In the genomic region with DNA sequence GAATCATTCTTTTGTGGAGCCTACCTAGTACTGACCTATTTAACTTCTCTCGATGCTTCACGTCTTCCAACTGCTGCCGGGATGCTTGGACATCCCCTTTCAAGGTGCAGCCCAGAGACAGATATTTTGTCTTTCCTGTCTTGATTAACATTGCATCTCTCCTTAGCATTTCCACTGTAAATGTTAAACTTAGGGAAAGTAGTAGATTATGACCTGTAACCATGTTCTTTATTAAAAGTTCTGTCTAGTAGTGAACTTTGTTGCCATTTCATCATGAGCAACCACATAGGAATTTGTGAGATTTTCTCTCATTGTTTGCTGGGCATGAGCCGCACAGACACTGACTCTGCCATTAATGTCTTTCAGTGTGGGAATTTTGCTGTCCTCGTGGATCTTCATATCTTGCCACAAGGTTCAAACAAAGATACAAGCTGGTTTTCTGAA, we compare ENCODE assay signal across 1 cellular context.
A peak's percentile ranks its signal among the peaks of the same experiment; 100 is the strongest.
TF ChIP-seq lines count a peak whose summit lies in the region.

No MANE protein-coding gene starts in this region.

TF ChIP-seq in HepG2, 621 proteins besides CTCF, POLR2A, EP300 and RAD21 (continued from another document and continues in another):
- TF ChIP-seq, protein P1, sequence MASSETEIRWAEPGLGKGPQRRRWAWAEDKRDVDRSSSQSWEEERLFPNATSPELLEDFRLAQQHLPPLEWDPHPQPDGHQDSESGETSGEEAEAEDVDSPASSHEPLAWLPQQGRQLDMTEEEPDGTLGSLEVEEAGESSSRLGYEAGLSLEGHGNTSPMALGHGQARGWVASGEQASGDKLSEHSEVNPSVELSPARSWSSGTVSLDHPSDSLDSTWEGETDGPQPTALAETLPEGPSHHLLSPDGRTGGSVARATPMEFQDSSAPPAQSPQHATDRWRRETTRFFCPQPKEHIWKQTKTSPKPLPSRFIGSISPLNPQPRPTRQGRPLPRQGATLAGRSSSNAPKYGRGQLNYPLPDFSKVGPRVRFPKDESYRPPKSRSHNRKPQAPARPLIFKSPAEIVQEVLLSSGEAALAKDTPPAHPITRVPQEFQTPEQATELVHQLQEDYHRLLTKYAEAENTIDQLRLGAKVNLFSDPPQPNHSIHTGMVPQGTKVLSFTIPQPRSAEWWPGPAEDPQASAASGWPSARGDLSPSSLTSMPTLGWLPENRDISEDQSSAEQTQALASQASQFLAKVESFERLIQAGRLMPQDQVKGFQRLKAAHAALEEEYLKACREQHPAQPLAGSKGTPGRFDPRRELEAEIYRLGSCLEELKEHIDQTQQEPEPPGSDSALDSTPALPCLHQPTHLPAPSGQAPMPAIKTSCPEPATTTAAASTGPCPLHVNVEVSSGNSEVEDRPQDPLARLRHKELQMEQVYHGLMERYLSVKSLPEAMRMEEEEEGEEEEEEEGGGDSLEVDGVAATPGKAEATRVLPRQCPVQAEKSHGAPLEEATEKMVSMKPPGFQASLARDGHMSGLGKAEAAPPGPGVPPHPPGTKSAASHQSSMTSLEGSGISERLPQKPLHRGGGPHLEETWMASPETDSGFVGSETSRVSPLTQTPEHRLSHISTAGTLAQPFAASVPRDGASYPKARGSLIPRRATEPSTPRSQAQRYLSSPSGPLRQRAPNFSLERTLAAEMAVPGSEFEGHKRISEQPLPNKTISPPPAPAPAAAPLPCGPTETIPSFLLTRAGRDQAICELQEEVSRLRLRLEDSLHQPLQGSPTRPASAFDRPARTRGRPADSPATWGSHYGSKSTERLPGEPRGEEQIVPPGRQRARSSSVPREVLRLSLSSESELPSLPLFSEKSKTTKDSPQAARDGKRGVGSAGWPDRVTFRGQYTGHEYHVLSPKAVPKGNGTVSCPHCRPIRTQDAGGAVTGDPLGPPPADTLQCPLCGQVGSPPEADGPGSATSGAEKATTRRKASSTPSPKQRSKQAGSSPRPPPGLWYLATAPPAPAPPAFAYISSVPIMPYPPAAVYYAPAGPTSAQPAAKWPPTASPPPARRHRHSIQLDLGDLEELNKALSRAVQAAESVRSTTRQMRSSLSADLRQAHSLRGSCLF (CRISPR knock-in tag; IDR thresholded peaks at IDR 0.05; ENCODE audit: borderline replicate concordance) = no peak
- TF ChIP-seq HMGA1 (CRISPR knock-in tag; conservative IDR thresholded peaks at IDR 0.05) = no peak
- TF ChIP-seq, protein P2, sequence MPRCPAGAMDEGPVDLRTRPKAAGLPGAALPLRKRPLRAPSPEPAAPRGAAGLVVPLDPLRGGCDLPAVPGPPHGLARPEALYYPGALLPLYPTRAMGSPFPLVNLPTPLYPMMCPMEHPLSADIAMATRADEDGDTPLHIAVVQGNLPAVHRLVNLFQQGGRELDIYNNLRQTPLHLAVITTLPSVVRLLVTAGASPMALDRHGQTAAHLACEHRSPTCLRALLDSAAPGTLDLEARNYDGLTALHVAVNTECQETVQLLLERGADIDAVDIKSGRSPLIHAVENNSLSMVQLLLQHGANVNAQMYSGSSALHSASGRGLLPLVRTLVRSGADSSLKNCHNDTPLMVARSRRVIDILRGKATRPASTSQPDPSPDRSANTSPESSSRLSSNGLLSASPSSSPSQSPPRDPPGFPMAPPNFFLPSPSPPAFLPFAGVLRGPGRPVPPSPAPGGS (CRISPR knock-in tag; IDR thresholded peaks at IDR 0.05) = no peak
- TF ChIP-seq ARNT2 (CRISPR knock-in tag; IDR thresholded peaks at IDR 0.05; ENCODE audit: low read depth) = no peak
- TF ChIP-seq ZNF121 (CRISPR knock-in tag; IDR thresholded peaks at IDR 0.05) = no peak
- TF ChIP-seq, protein P3, sequence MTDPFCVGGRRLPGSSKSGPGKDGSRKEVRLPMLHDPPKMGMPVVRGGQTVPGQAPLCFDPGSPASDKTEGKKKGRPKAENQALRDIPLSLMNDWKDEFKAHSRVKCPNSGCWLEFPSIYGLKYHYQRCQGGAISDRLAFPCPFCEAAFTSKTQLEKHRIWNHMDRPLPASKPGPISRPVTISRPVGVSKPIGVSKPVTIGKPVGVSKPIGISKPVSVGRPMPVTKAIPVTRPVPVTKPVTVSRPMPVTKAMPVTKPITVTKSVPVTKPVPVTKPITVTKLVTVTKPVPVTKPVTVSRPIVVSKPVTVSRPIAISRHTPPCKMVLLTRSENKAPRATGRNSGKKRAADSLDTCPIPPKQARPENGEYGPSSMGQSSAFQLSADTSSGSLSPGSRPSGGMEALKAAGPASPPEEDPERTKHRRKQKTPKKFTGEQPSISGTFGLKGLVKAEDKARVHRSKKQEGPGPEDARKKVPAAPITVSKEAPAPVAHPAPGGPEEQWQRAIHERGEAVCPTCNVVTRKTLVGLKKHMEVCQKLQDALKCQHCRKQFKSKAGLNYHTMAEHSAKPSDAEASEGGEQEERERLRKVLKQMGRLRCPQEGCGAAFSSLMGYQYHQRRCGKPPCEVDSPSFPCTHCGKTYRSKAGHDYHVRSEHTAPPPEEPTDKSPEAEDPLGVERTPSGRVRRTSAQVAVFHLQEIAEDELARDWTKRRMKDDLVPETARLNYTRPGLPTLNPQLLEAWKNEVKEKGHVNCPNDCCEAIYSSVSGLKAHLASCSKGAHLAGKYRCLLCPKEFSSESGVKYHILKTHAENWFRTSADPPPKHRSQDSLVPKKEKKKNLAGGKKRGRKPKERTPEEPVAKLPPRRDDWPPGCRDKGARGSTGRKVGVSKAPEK (CRISPR knock-in tag; IDR thresholded peaks at IDR 0.05; ENCODE audit: borderline replicate concordance) = no peak
- no peak for TF ChIP-seq RAD51 (IDR thresholded peaks at IDR 0.05; ENCODE audit: borderline replicate concordance)
- no peak for TF ChIP-seq FIP1L1 (IDR thresholded peaks at IDR 0.05; ENCODE audit: borderline replicate concordance, insufficient read depth, low read depth, low read length)
- peak; percentile 35; the same call in 1 of the 2 replicates for TF ChIP-seq MEF2D (CRISPR knock-in tag; IDR thresholded peaks at IDR 0.05)
- TF ChIP-seq, protein P4, sequence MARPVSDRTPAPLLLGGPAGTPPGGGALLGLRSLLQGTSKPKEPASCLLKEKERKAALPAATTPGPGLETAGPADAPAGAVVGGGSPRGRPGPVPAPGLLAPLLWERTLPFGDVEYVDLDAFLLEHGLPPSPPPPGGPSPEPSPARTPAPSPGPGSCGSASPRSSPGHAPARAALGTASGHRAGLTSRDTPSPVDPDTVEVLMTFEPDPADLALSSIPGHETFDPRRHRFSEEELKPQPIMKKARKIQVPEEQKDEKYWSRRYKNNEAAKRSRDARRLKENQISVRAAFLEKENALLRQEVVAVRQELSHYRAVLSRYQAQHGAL (CRISPR knock-in tag; IDR thresholded peaks at IDR 0.05; ENCODE audit: not compliant biosample characterization) = no peak
- TF ChIP-seq ZKSCAN5 (CRISPR knock-in tag; IDR thresholded peaks at IDR 0.05) = no peak
- TF ChIP-seq ZNF605 (CRISPR knock-in tag; IDR thresholded peaks at IDR 0.05) = no peak
- no peak for TF ChIP-seq ISX (CRISPR knock-in tag; conservative IDR thresholded peaks at IDR 0.05)
- TF ChIP-seq, protein P5, sequence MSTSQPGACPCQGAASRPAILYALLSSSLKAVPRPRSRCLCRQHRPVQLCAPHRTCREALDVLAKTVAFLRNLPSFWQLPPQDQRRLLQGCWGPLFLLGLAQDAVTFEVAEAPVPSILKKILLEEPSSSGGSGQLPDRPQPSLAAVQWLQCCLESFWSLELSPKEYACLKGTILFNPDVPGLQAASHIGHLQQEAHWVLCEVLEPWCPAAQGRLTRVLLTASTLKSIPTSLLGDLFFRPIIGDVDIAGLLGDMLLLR (CRISPR knock-in tag; IDR thresholded peaks at IDR 0.05) = no peak
- no peak for TF ChIP-seq NFIC (IDR thresholded peaks at IDR 0.05; ENCODE audit: low read length)
- no peak for TF ChIP-seq SPEN (CRISPR knock-in tag; IDR thresholded peaks at IDR 0.05; ENCODE audit: low read depth)
- no peak for TF ChIP-seq MAF1 (CRISPR knock-in tag; IDR thresholded peaks at IDR 0.05; ENCODE audit: borderline replicate concordance)
- no peak for TF ChIP-seq BRD4 (CRISPR knock-in tag; IDR thresholded peaks at IDR 0.05)
- TF ChIP-seq, protein P6, sequence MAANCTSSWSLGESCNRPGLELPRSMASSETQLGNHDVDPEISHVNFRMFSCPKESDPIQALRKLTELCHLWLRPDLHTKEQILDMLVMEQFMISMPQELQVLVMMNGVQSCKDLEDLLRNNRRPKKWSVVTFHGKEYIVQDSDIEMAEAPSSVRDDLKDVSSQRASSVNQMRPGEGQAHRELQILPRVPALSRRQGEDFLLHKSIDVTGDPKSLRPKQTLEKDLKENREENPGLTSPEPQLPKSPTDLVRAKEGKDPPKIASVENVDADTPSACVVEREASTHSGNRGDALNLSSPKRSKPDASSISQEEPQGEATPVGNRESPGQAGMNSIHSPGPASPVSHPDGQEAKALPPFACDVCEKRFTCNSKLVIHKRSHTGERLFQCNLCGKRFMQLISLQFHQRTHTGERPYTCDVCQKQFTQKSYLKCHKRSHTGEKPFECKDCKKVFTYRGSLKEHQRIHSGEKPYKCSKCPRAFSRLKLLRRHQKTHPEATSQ (CRISPR knock-in tag; IDR thresholded peaks at IDR 0.05; ENCODE audit: borderline replicate concordance) = no peak
- TF ChIP-seq NBN (conservative IDR thresholded peaks at IDR 0.05) = no peak
- no peak for TF ChIP-seq ZFP36 (IDR thresholded peaks at IDR 0.05; ENCODE audit: borderline replicate concordance, low read depth, low read length, partially characterized antibody)
- no peak for TF ChIP-seq ZSCAN20 (CRISPR knock-in tag; IDR thresholded peaks at IDR 0.05; ENCODE audit: borderline replicate concordance)
- no peak for TF ChIP-seq ZNF564 (CRISPR knock-in tag; IDR thresholded peaks at IDR 0.05)
- TF ChIP-seq, protein P7, sequence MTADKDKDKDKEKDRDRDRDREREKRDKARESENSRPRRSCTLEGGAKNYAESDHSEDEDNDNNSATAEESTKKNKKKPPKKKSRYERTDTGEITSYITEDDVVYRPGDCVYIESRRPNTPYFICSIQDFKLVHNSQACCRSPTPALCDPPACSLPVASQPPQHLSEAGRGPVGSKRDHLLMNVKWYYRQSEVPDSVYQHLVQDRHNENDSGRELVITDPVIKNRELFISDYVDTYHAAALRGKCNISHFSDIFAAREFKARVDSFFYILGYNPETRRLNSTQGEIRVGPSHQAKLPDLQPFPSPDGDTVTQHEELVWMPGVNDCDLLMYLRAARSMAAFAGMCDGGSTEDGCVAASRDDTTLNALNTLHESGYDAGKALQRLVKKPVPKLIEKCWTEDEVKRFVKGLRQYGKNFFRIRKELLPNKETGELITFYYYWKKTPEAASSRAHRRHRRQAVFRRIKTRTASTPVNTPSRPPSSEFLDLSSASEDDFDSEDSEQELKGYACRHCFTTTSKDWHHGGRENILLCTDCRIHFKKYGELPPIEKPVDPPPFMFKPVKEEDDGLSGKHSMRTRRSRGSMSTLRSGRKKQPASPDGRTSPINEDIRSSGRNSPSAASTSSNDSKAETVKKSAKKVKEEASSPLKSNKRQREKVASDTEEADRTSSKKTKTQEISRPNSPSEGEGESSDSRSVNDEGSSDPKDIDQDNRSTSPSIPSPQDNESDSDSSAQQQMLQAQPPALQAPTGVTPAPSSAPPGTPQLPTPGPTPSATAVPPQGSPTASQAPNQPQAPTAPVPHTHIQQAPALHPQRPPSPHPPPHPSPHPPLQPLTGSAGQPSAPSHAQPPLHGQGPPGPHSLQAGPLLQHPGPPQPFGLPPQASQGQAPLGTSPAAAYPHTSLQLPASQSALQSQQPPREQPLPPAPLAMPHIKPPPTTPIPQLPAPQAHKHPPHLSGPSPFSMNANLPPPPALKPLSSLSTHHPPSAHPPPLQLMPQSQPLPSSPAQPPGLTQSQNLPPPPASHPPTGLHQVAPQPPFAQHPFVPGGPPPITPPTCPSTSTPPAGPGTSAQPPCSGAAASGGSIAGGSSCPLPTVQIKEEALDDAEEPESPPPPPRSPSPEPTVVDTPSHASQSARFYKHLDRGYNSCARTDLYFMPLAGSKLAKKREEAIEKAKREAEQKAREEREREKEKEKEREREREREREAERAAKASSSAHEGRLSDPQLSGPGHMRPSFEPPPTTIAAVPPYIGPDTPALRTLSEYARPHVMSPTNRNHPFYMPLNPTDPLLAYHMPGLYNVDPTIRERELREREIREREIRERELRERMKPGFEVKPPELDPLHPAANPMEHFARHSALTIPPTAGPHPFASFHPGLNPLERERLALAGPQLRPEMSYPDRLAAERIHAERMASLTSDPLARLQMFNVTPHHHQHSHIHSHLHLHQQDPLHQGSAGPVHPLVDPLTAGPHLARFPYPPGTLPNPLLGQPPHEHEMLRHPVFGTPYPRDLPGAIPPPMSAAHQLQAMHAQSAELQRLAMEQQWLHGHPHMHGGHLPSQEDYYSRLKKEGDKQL (CRISPR knock-in tag; IDR thresholded peaks at IDR 0.05; ENCODE audit: low read depth) = no peak
- TF ChIP-seq POLR2G (IDR thresholded peaks at IDR 0.05; ENCODE audit: low read depth, low read length) = no peak
- TF ChIP-seq, protein P8, sequence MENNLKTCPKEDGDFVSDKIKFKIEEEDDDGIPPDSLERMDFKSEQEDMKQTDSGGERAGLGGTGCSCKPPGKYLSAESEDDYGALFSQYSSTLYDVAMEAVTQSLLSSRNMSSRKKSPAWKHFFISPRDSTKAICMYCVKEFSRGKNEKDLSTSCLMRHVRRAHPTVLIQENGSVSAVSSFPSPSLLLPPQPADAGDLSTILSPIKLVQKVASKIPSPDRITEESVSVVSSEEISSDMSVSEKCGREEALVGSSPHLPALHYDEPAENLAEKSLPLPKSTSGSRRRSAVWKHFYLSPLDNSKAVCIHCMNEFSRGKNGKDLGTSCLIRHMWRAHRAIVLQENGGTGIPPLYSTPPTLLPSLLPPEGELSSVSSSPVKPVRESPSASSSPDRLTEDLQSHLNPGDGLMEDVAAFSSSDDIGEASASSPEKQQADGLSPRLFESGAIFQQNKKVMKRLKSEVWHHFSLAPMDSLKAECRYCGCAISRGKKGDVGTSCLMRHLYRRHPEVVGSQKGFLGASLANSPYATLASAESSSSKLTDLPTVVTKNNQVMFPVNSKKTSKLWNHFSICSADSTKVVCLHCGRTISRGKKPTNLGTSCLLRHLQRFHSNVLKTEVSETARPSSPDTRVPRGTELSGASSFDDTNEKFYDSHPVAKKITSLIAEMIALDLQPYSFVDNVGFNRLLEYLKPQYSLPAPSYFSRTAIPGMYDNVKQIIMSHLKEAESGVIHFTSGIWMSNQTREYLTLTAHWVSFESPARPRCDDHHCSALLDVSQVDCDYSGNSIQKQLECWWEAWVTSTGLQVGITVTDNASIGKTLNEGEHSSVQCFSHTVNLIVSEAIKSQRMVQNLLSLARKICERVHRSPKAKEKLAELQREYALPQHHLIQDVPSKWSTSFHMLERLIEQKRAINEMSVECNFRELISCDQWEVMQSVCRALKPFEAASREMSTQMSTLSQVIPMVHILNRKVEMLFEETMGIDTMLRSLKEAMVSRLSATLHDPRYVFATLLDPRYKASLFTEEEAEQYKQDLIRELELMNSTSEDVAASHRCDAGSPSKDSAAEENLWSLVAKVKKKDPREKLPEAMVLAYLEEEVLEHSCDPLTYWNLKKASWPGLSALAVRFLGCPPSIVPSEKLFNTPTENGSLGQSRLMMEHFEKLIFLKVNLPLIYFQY (CRISPR knock-in tag; IDR thresholded peaks at IDR 0.05; ENCODE audit: borderline replicate concordance) = no peak
- TF ChIP-seq, protein P9, sequence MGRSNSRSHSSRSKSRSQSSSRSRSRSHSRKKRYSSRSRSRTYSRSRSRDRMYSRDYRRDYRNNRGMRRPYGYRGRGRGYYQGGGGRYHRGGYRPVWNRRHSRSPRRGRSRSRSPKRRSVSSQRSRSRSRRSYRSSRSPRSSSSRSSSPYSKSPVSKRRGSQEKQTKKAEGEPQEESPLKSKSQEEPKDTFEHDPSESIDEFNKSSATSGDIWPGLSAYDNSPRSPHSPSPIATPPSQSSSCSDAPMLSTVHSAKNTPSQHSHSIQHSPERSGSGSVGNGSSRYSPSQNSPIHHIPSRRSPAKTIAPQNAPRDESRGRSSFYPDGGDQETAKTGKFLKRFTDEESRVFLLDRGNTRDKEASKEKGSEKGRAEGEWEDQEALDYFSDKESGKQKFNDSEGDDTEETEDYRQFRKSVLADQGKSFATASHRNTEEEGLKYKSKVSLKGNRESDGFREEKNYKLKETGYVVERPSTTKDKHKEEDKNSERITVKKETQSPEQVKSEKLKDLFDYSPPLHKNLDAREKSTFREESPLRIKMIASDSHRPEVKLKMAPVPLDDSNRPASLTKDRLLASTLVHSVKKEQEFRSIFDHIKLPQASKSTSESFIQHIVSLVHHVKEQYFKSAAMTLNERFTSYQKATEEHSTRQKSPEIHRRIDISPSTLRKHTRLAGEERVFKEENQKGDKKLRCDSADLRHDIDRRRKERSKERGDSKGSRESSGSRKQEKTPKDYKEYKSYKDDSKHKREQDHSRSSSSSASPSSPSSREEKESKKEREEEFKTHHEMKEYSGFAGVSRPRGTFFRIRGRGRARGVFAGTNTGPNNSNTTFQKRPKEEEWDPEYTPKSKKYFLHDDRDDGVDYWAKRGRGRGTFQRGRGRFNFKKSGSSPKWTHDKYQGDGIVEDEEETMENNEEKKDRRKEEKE (IDR thresholded peaks at IDR 0.05) = no peak
